ENCODE assay signal across 8 cellular contexts in the genomic region with DNA sequence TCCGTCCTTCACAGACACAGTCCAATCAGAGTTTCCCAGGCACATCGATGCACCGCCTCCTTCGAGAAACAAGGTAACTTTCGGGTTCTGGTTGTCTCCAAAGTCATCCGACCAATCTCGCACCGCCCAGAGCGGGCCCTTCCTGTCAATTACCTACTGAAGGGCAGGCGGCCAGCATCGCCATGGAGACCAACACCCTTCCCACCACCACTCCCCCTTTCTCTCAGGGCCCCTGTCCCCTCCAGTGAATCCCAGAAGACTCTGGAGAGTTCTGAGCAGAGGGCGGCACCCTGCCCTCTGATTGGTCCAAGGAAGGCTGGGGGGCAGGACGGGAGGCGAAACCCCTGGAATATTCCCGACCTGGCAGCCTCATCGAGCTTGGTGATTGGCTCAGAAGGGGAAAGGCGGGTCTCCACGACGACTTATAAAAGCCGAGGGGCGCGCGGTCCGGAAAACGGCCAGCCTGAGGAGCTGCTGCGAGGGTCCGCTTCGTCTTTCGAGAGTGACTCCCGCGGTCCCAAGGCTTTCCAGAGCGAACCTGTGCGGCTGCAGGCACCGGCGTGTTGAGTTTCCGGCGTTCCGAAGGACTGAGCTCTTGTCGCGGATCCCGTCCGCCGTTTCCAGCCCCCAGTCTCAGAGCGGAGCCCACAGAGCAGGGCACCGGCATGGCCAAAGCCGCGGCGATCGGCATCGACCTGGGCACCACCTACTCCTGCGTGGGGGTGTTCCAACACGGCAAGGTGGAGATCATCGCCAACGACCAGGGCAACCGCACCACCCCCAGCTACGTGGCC. TPM values are rescaled to one million over a fixed set of nuclear protein-coding genes. Genes with fewer than 3 reads are reported as not detected.
DNase-seq lines count a peak whose midpoint lies in the region; ATAC-seq and TF ChIP-seq lines count a peak whose summit lies in the region.

A gene (plus strand): TSS at position 453 of the 794 bp plus-strand sequence. CDS start 213 bp downstream, at position 666.

- peak within 1 kb of the TSS; percentile 78 for H3K4me2 ChIP-seq in smooth muscle cell

- no TSS peak for BruUV-seq in A673 (replicated peaks; lab: Mats Ljungman, UMichigan)

- CTCF ChIA-PET in A673 (lab: Charles Lee), result interaction anchor here (0.5 to 1.0 kb wide), 3 partner anchors 36 to 116 kb away, joined by 3 to 6 read pairs (median 4); no protein-coding TSS in a partner anchor
- CTCF ChIA-PET in WTC11 (lab: Charles Lee), result interaction anchor here (0.7 to 2.3 kb wide), 13 partner anchors 12 to 167 kb away, joined by 3 to 16 read pairs (median 5); a partner anchor contains a TSS

- H3K4me1 ChIP-seq in A673 (ENCODE audit: insufficient read depth, low read length, poor library complexity, severe bottlenecking), result peaks cover 8% of the 10 kb centered on the region
- peaks cover 9% of the 10 kb centered on the region for H3K4me1 ChIP-seq in smooth muscle cell (ENCODE audit: low read depth)

- intact Hi-C loops in A673 (cut with micrococcal nuclease; ENCODE audit: unreplicated experiment), result loop anchor here (2.0 kb wide), 1 partner anchor 99 kb away; a partner anchor contains a TSS

- peaks cover 21% of the 10 kb centered on the region for H3K79me2 ChIP-seq in smooth muscle cell (ENCODE audit: low read depth)

- H3K27ac ChIP-seq in A673 (ENCODE audit: low read depth, low read length, poor library complexity, severe bottlenecking), result peak within 1 kb of the TSS; percentile 83
- peak within 1 kb of the TSS; percentile 57 for H3K27ac ChIP-seq in smooth muscle cell (ENCODE audit: low read depth)

- H3K4me3 Mint-ChIP-seq in WTC11, result peak within 1 kb of the TSS; percentile 75

- H3K36me3 Mint-ChIP-seq in WTC11, result no peaks in the 10 kb centered on the region

- under 1% methylated on average over 52 of the region's 56 CpGs for WGBS in smooth muscle cell (ENCODE audit: low lambda C conversion rate)

- POLR2A ChIA-PET in A673 (lab: Charles Lee; ENCODE audit: low non-redundant PET) (interaction anchor here (0.5 to 1.2 kb wide), 15 partner anchors 12 to 1145 kb away, joined by 3 to 9 read pairs (median 4); a partner anchor contains a TSS), WTC11 (lab: Charles Lee) (interaction anchor here (0.6 to 2.3 kb wide), 29 partner anchors 9 to 285 kb away, joined by 3 to 23 read pairs (median 6); a partner anchor contains a TSS)

- DNase-seq in A673 (ENCODE audit: low spot score) (peak; percentile 100), NCI-H2196 treated with DMSO at 0.1 percent for 48 hours (lab: John Stamatoyannopoulos, UW; ENCODE audit: unreplicated experiment) (peak; percentile 99), WTC11 (ENCODE audit: low spot score) (peak; percentile 98), cardiac fibroblast (ENCODE audit: low read depth in 2 of 2) (peak; percentile 100), iPS-NIHi7 (ENCODE audit: extremely low spot score) (peak; percentile 97), smooth muscle cell (lab: John Stamatoyannopoulos, UW; ENCODE audit: unreplicated experiment) (peak; percentile 94)

- H3K36me3 ChIP-seq in A673 (ENCODE audit: insufficient read depth, low read length, poor library complexity, severe bottlenecking) (no peaks in the 10 kb centered on the region), smooth muscle cell (ENCODE audit: low read depth) (no peaks in the 10 kb centered on the region)

- no peaks in the 10 kb centered on the region for H3K9me3 Mint-ChIP-seq in WTC11

- H3K27me3 ChIP-seq in A673 (replicated peaks; ENCODE audit: insufficient read depth, low read depth, low read length, poor library complexity), result no peaks in the 10 kb centered on the region
- no peaks in the 10 kb centered on the region for H3K27me3 ChIP-seq in smooth muscle cell (ENCODE audit: low read depth)

- peak within 1 kb of the TSS; percentile 99 for H3K27ac Mint-ChIP-seq in WTC11

- no peaks in the 10 kb centered on the region for H3K27me3 Mint-ChIP-seq in WTC11 (ENCODE audit: low read depth)

- TF ChIP-seq CTCF in A673 (conservative IDR thresholded peaks at IDR 0.05; ENCODE audit: low read depth, low read length), result no peak
- TF ChIP-seq CTCF in WTC11 (IDR thresholded peaks at IDR 0.05), result no peak
- TF ChIP-seq CTCF in cardiac fibroblast (IDR thresholded peaks at IDR 0.05; ENCODE audit: low read depth, low read length), result no peak
- no peak for TF ChIP-seq CTCF in smooth muscle cell (IDR thresholded peaks at IDR 0.05; ENCODE audit: borderline replicate concordance, insufficient read depth, poor library complexity, severe bottlenecking)

- H3K4me3 ChIP-seq in A673 (ENCODE audit: low read depth, low read length, poor library complexity, severe bottlenecking), result peak within 1 kb of the TSS; percentile 67
- peak within 1 kb of the TSS; percentile 73 to 78 for H3K4me3 ChIP-seq in cardiac fibroblast (replicated peaks in 1 of 2; ENCODE audit: low read depth in 2 of 2, low read length in 2 of 2)
- H3K4me3 ChIP-seq in smooth muscle cell, result peak within 1 kb of the TSS; percentile 62

- H3F3A ChIP-seq in smooth muscle cell (ENCODE audit: low read depth), result peaks cover 12% of the 10 kb centered on the region

- peaks cover 5% of the 10 kb centered on the region for H4K20me1 ChIP-seq in smooth muscle cell (ENCODE audit: low read depth)

- peak within 1 kb of the TSS; percentile 44 for H3K9ac ChIP-seq in smooth muscle cell (ENCODE audit: low read depth)

- peaks cover 44% of the 10 kb centered on the region for H3K4me1 Mint-ChIP-seq in WTC11

- peak within 1 kb of the TSS; percentile 51 for H2AFZ ChIP-seq in smooth muscle cell (ENCODE audit: low read depth)

- no peaks in the 10 kb centered on the region for H3K9me3 ChIP-seq in A673 (ENCODE audit: low read depth, low read length, poor library complexity, severe bottlenecking)
- no peaks in the 10 kb centered on the region for H3K9me3 ChIP-seq in smooth muscle cell (replicated peaks; ENCODE audit: low read depth)

- ATAC-seq in GM18870 (IDR thresholded peaks at IDR 0.05; ENCODE audit: unreplicated experiment) (peak; percentile 59), HG03135 (IDR thresholded peaks at IDR 0.05; ENCODE audit: unreplicated experiment) (peak; percentile 58), WTC11 (peak; percentile 93)

TF ChIP-seq in WTC11, 78 proteins besides CTCF, POLR2A, EP300 and RAD21 (continues in another document):
- TF ChIP-seq FOXJ3 (CRISPR knock-in tag; IDR thresholded peaks at IDR 0.05; ENCODE audit: borderline replicate concordance) (no peak), IRF2 (CRISPR knock-in tag; IDR thresholded peaks at IDR 0.05; ENCODE audit: borderline replicate concordance, low read depth) (no peak), JUN (CRISPR knock-in tag; IDR thresholded peaks at IDR 0.05) (0 out of 2 replicates have a peak, but pooled peaks have one; percentile 33)
- TF ChIP-seq, protein P1, sequence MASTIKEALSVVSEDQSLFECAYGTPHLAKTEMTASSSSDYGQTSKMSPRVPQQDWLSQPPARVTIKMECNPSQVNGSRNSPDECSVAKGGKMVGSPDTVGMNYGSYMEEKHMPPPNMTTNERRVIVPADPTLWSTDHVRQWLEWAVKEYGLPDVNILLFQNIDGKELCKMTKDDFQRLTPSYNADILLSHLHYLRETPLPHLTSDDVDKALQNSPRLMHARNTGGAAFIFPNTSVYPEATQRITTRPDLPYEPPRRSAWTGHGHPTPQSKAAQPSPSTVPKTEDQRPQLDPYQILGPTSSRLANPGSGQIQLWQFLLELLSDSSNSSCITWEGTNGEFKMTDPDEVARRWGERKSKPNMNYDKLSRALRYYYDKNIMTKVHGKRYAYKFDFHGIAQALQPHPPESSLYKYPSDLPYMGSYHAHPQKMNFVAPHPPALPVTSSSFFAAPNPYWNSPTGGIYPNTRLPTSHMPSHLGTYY (CRISPR knock-in tag; IDR thresholded peaks at IDR 0.05), result no peak
- TF ChIP-seq, protein P2, sequence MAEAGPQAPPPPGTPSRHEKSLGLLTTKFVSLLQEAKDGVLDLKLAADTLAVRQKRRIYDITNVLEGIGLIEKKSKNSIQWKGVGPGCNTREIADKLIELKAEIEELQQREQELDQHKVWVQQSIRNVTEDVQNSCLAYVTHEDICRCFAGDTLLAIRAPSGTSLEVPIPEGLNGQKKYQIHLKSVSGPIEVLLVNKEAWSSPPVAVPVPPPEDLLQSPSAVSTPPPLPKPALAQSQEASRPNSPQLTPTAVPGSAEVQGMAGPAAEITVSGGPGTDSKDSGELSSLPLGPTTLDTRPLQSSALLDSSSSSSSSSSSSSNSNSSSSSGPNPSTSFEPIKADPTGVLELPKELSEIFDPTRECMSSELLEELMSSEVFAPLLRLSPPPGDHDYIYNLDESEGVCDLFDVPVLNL (CRISPR knock-in tag; IDR thresholded peaks at IDR 0.05; ENCODE audit: borderline replicate concordance, low read depth), result no peak
- TF ChIP-seq, protein P3, sequence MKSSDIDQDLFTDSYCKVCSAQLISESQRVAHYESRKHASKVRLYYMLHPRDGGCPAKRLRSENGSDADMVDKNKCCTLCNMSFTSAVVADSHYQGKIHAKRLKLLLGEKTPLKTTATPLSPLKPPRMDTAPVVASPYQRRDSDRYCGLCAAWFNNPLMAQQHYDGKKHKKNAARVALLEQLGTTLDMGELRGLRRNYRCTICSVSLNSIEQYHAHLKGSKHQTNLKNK (CRISPR knock-in tag; IDR thresholded peaks at IDR 0.05), result no peak
- TF ChIP-seq, protein P4, sequence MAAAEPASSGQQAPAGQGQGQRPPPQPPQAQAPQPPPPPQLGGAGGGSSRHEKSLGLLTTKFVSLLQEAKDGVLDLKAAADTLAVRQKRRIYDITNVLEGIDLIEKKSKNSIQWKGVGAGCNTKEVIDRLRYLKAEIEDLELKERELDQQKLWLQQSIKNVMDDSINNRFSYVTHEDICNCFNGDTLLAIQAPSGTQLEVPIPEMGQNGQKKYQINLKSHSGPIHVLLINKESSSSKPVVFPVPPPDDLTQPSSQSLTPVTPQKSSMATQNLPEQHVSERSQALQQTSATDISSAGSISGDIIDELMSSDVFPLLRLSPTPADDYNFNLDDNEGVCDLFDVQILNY (CRISPR knock-in tag; IDR thresholded peaks at IDR 0.05), result 0 out of 2 replicates have a peak, but pooled peaks have one; percentile 16
- TF ChIP-seq, protein P5, sequence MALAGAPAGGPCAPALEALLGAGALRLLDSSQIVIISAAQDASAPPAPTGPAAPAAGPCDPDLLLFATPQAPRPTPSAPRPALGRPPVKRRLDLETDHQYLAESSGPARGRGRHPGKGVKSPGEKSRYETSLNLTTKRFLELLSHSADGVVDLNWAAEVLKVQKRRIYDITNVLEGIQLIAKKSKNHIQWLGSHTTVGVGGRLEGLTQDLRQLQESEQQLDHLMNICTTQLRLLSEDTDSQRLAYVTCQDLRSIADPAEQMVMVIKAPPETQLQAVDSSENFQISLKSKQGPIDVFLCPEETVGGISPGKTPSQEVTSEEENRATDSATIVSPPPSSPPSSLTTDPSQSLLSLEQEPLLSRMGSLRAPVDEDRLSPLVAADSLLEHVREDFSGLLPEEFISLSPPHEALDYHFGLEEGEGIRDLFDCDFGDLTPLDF (CRISPR knock-in tag; IDR thresholded peaks at IDR 0.05), result no peak

RNA-seq across cellular contexts. Expression of the gene that starts here (rescaled TPM):
- total RNA-seq in A673 (2021) (116 and 131 TPM in 2 replicates), WTC11 (2021) (75.3 to 105 TPM (median 96.4 TPM) in 3 replicates), smooth muscle cell (33.6 and 43.1 TPM in 2 replicates)
- 30.7 and 36.7 TPM in 2 replicates for polyA plus RNA-seq in smooth muscle cell

Comparison
In these comparisons a context has a peak if more than half of its experiments do, and no peak if none do; other contexts are left out.
1. Peak in every context shown above with its lines: DNase-seq, ATAC-seq, H3K4me3 ChIP-seq and H3K27ac ChIP-seq.